Comparison of ENCODE assay signal across 10 cellular contexts in genomic region chr13:48221301-48222190, GRCh38. TPM values are rescaled to one million over a fixed set of nuclear protein-coding genes. Genes with fewer than 3 reads are reported as not detected.
A peak's percentile ranks its signal among the peaks of the same experiment; 100 is the strongest.
DNase-seq lines count a peak whose midpoint lies in the region; ATAC-seq and TF ChIP-seq lines count a peak whose summit lies in the region.
"Had no signal": no experiment of that assay in that cellular context is flagged by ENCODE, and none has a peak within 500 bp of the region (broad histone marks: within the 10 kb centered on the region; RNA-seq: fewer than 3 reads in every experiment).

No MANE protein-coding gene starts in this region.

- H3K27me3 ChIP-seq in liver (ENCODE audit: control insufficient read depth in 4 of 4, insufficient read depth in 4 of 4, low read length in 3 of 4) = no peaks in the 10 kb centered on the region
- no peaks in the 10 kb centered on the region for H3K27me3 ChIP-seq in thyroid gland

- CTCF ChIA-PET in activated CD4-positive, alpha-beta T cell treated with anti-CD3 and anti-CD28 coated beads, Interleukin-2, amount 10 ng/mL, durations not matched to agents 7 days and 5 days (lab: Charles Lee) = interaction anchor here (0.6 to 2.5 kb wide), 8 partner anchors 11 to 359 kb away, joined by 3 to 10 read pairs (median 3); partner anchors contain the start of genes ITM2B and MED4

- no peak for ATAC-seq in HG03469 (IDR thresholded peaks at IDR 0.05; ENCODE audit: unreplicated experiment)

- no peak for DNase-seq in activated CD4-positive, alpha-beta T cell treated with anti-CD3 and anti-CD28 coated beads, Interleukin-2, amount 10 ng/mL, durations not matched to agents 7 days and 5 days
- no peak for DNase-seq in activated CD4-positive, alpha-beta T cell treated with anti-CD3 and anti-CD28 coated beads for 4 hours
- no peak for DNase-seq in thyroid gland
- no peak for DNase-seq in stimulated activated CD4-positive, alpha-beta T cell treated with anti-CD3 and anti-CD28 coated beads, Interleukin-4, amount 100 ng/mL, for 24 hours
- no peak for DNase-seq in GF-D8 (lab: John Stamatoyannopoulos, UW)
- DNase-seq: NCI-H524 treated with DMSO at 0.1 percent for 48 hours; stimulated activated CD4-positive, alpha-beta T cell treated with anti-CD3 and anti-CD28 coated beads, Interleukin-4, amount 100 ng/mL, for 1 hour had no signal

- H3K36me3 ChIP-seq in liver (ENCODE audit: control insufficient read depth in 4 of 4, insufficient read depth in 3 of 4, low read depth in 1 of 4, low read length in 3 of 4) (no peaks in the 10 kb centered on the region), thyroid gland (no peaks in the 10 kb centered on the region)

- TF ChIP-seq RAD21 in liver (IDR thresholded peaks at IDR 0.05) = no peak

- peaks cover 48% of the 10 kb centered on the region for H3K4me1 Mint-ChIP-seq in activated CD4-positive, alpha-beta T cell treated with anti-CD3 and anti-CD28 coated beads, Interleukin-2, amount 10 ng/mL, durations not matched to agents 7 days and 5 days

- H3K4me1 ChIP-seq in liver (ENCODE audit: control insufficient read depth in 4 of 4, insufficient read depth in 4 of 4, low read length in 3 of 4) (peaks cover 0 to 8% (median 0%) of the 10 kb centered on the region in 4 donors), thyroid gland (peaks cover 0 to 16% of the 10 kb centered on the region in 2 donors)

- H3K27ac ChIP-seq in adipose tissue (ENCODE audit: low read depth, low read length) = peak overlapping the region; percentile 16
- H3K27ac ChIP-seq in liver (ENCODE audit: low read depth in 1 of 2, low read length in 2 of 2) = peak overlapping the region; percentile 65 to 78
- H3K27ac ChIP-seq in thyroid gland = peak overlapping the region; percentile 65 to 69 (median 65)

- H3K9ac ChIP-seq in liver (ENCODE audit: low read depth in 1 of 2, low read length in 2 of 2) = no peak overlapping the region

- POLR2A ChIA-PET in activated CD4-positive, alpha-beta T cell treated with anti-CD3 and anti-CD28 coated beads, Interleukin-2, amount 10 ng/mL, durations not matched to agents 7 days and 5 days (lab: Charles Lee) = interaction anchor here (1.0 kb wide), 1 partner anchor 66 kb away, joined by 3 read pairs; no protein-coding TSS in a partner anchor

- 25 to 63% (median 29%) methylated on average over 9 of the region's 9 CpGs for WGBS in adipose tissue, 3 donors
- 63% methylated on average over 9 of the region's 9 CpGs for WGBS in liver
- 61 to 65% methylated on average over 9 of the region's 9 CpGs for WGBS in thyroid gland, 2 donors

- intact Hi-C loops in thyroid gland (cut with DNase I) = no loop called here

- TF ChIP-seq CTCF in liver (IDR thresholded peaks at IDR 0.05; ENCODE audit: low read depth, low read length, missing input control) = no peak
- no peak for TF ChIP-seq CTCF in thyroid gland (IDR thresholded peaks at IDR 0.05)

- TF ChIP-seq POLR2A in thyroid gland (IDR thresholded peaks at IDR 0.05) = no peak

- H3K9me3 ChIP-seq in liver (ENCODE audit: control insufficient read depth in 4 of 4, low read length in 3 of 4) (no peaks in the 10 kb centered on the region), thyroid gland (no peaks in the 10 kb centered on the region)

- H3K9me3 Mint-ChIP-seq in activated CD4-positive, alpha-beta T cell treated with anti-CD3 and anti-CD28 coated beads, Interleukin-2, amount 10 ng/mL, durations not matched to agents 7 days and 5 days = peaks cover 11% of the 10 kb centered on the region

- peak overlapping the region; percentile 97 for H3K27ac Mint-ChIP-seq in activated CD4-positive, alpha-beta T cell treated with anti-CD3 and anti-CD28 coated beads, Interleukin-2, amount 10 ng/mL, durations not matched to agents 7 days and 5 days

- peaks cover 20% of the 10 kb centered on the region for H3K36me3 Mint-ChIP-seq in activated CD4-positive, alpha-beta T cell treated with anti-CD3 and anti-CD28 coated beads, Interleukin-2, amount 10 ng/mL, durations not matched to agents 7 days and 5 days (ENCODE audit: low read depth)

- H3K4me3 ChIP-seq in liver (ENCODE audit: low read depth in 1 of 3, low read length in 3 of 3) = peak overlapping the region in 1 of 3 donors; percentile 59
- H3K4me3 ChIP-seq in thyroid gland (replicated peaks in 1 of 3) = no peak overlapping the region

- peak overlapping the region; percentile 71 for H3K4me3 Mint-ChIP-seq in activated CD4-positive, alpha-beta T cell treated with anti-CD3 and anti-CD28 coated beads, Interleukin-2, amount 10 ng/mL, durations not matched to agents 7 days and 5 days

- H3K27me3 Mint-ChIP-seq in activated CD4-positive, alpha-beta T cell treated with anti-CD3 and anti-CD28 coated beads, Interleukin-2, amount 10 ng/mL, durations not matched to agents 7 days and 5 days = peaks cover 8% of the 10 kb centered on the region

TF ChIP-seq in liver, 16 proteins besides CTCF, POLR2A, EP300 and RAD21:
- TF ChIP-seq SP1 (IDR thresholded peaks at IDR 0.05) = no peak
- TF ChIP-seq TAF1 (conservative IDR thresholded peaks at IDR 0.05) = no peak
- no peak for TF ChIP-seq NR2F2 (IDR thresholded peaks at IDR 0.05)
- TF ChIP-seq RXRA (IDR thresholded peaks at IDR 0.05) = no peak
- no peak for TF ChIP-seq GABPA (IDR thresholded peaks at IDR 0.05 in 1 of 2, conservative IDR thresholded peaks at IDR 0.05 in 1 of 2)
- no peak for TF ChIP-seq FOXA1 (IDR thresholded peaks at IDR 0.05)
- TF ChIP-seq HNF4G (IDR thresholded peaks at IDR 0.05) = no peak
TF ChIP-seq in liver: peak in this region for 0.

RNA-seq across cellular contexts. Expression of gene ITM2B, which starts 11.5 kb away (rescaled TPM):
- total RNA-seq in activated CD4-positive, alpha-beta T cell treated with anti-CD3 and anti-CD28 coated beads, Interleukin-2, amount 10 ng/mL, durations not matched to agents 7 days and 5 days = 100 to 1,000 TPM; 259 to 317 TPM
- 100 to 1,000 TPM; 154 to 538 (median 387) TPM for polyA plus RNA-seq in adipose tissue
- total RNA-seq in liver = 100 to 1,000 TPM; 114 to 167 TPM
- 100 to 1,000 TPM; 237 to 379 TPM for polyA plus RNA-seq in liver
- total RNA-seq in thyroid gland = 100 to 1,000 TPM; 550 to 716 (median 624) TPM

Comparison
In these comparisons a context has a peak if more than half of its experiments do, and no peak if none do; other contexts are left out.
1. H3K27ac ChIP-seq: peak in every context shown above with its lines; median percentile 72 in liver; 65 in thyroid gland; 16 in adipose tissue.